In the genomic region with DNA sequence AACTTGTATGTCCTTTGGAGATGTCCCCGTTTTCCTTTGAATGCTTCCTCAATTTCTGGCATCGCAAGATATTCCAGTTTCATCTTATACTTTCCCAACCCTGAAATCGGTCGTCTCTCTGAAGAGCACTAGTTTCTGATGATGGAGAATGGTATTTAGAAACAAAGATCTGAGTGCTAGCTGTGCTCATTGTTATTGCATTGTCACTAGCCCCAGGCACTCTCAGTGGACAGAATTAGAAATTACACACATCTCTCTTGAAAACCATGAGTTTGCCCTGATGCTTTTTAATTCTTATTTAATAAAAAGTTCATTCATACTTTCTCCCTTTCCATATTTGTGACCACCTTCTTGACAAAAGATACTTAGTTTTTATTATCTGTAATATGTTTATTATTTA, we compare ENCODE assay signal across 21 cellular contexts.
DNase-seq lines count a peak whose midpoint lies in the region; ATAC-seq, FAIRE-seq and TF ChIP-seq lines count a peak whose summit lies in the region.
"Had no signal": no experiment of that assay in that cellular context is flagged by ENCODE, and none has a peak within 500 bp of the region (broad histone marks: within the 10 kb centered on the region; RNA-seq: fewer than 3 reads in every experiment).

No MANE protein-coding gene starts in this region.

- peaks cover 8% of the 10 kb centered on the region for H3K36me3 Mint-ChIP-seq in T-helper 17 cell (ENCODE audit: low read depth)

- no peak for ATAC-seq in heart left ventricle
- ATAC-seq in T-helper 17 cell, result no peak
- no peak for ATAC-seq in HG02588 (IDR thresholded peaks at IDR 0.05; ENCODE audit: unreplicated experiment)
- ATAC-seq in esophagus mucosa, result no peak
- ATAC-seq: heart right ventricle, left lobe of liver had no signal

- TF ChIP-seq POLR2A in heart left ventricle (IDR thresholded peaks at IDR 0.05) (no peak), GM12892 (IDR thresholded peaks at IDR 0.05; ENCODE audit: low read depth, low read length) (no peak)

- peak overlapping the region; percentile 60 for H3K27ac ChIP-seq in left ventricle myocardium inferior (replicated peaks)
- H3K27ac ChIP-seq in heart left ventricle, result peak overlapping the region in 3 of 12 donors; percentile 4 to 51 (median 33)
- H3K27ac ChIP-seq: BLaER1 treated with 17β-estradiol and CSF1 and Interleukin-3, amounts not matched to agents 10 nM and 100 nM; prostate gland had no signal

- H3K36me3 ChIP-seq in left ventricle myocardium inferior, result peaks cover 48% of the 10 kb centered on the region
- H3K36me3 ChIP-seq in heart left ventricle, result peaks cover 0 to 48% (median 43%) of the 10 kb centered on the region in 9 donors
- H3K36me3 ChIP-seq: BLaER1 treated with 17β-estradiol and CSF1 and Interleukin-3, amounts not matched to agents 10 nM and 100 nM; prostate gland had no signal

- no peaks in the 10 kb centered on the region for H3K9me3 ChIP-seq in left ventricle myocardium inferior (replicated peaks)
- H3K9me3 ChIP-seq in heart left ventricle, result no peaks in the 10 kb centered on the region
- H3K9me3 ChIP-seq in T-helper 17 cell (ENCODE audit: control insufficient read depth, low read length, poor library complexity, severe bottlenecking), result no peaks in the 10 kb centered on the region
- H3K9me3 ChIP-seq: ascending aorta; BLaER1 treated with 17β-estradiol and CSF1 and Interleukin-3, amounts not matched to agents 10 nM and 100 nM; heart right ventricle; prostate gland had no signal

- WGBS in heart left ventricle, 4 donors, result 76 to 87% (median 82%) methylated on average over 4 of the region's 4 CpGs

- H3K4me3 Mint-ChIP-seq in T-helper 17 cell, result no peak overlapping the region
- H3K4me3 Mint-ChIP-seq: activated naive CD4-positive, alpha-beta T cell treated with anti-CD3 and anti-CD28 coated beads, Interleukin-2, amount 50 U/mL, for 24 hours; nephron progenitor cell; stimulated activated naive CD8-positive, alpha-beta T cell treated with anti-CD3 and anti-CD28 coated beads, Interleukin-15, Interleukin-2, amounts not matched to agents 100 ng/mL and 50 ng/mL, for 24 hours; type B pancreatic cell had no signal

- DNase-seq in left ventricle myocardium inferior (no peak), heart left ventricle (no peak), T-helper 17 cell (no peak), fibroblast of villous mesenchyme (ENCODE audit: low read depth) (no peak), activated gamma-delta T cell treated with Interleukin-2 at 50 U/mL for 16 hours (no peak), GM12892 (ENCODE audit: insufficient read length) (no peak)
- DNase-seq: effector memory CD4-positive, alpha-beta T cell; heart right ventricle; MV-4-11; NCI-H1694 treated with DMSO at 0.1 percent for 48 hours; nephron progenitor cell; NK-92 treated with Interleukin-12 subunit alpha and Interleukin-12 subunit beta, amount 100 ng/mL, for 24 hours had no signal

- H3K4me1 ChIP-seq in left ventricle myocardium inferior, result peaks cover 100% of the 10 kb centered on the region
- peaks cover 16 to 100% (median 91%) of the 10 kb centered on the region in 12 donors for H3K4me1 ChIP-seq in heart left ventricle
- H3K4me1 ChIP-seq: prostate gland had no signal

- H3K27me3 Mint-ChIP-seq in T-helper 17 cell, result no peaks in the 10 kb centered on the region
- H3K27me3 Mint-ChIP-seq: activated naive CD4-positive, alpha-beta T cell treated with anti-CD3 and anti-CD28 coated beads, Interleukin-2, amount 50 U/mL, for 24 hours; stimulated activated naive CD8-positive, alpha-beta T cell treated with anti-CD3 and anti-CD28 coated beads, Interleukin-15, Interleukin-2, amounts not matched to agents 100 ng/mL and 50 ng/mL, for 24 hours; type B pancreatic cell had no signal

- intact Hi-C loops in left ventricle myocardium inferior (cut with micrococcal nuclease), result loop anchor here (10.0 kb wide), 1 partner anchor 65 kb away; no protein-coding TSS in a partner anchor
- intact Hi-C loops in heart left ventricle (cut with DNase I), result loop anchor here in 2 of 10 donors (5.0 to 10.0 kb wide), 2 partner anchors 78 to 85 kb away; no protein-coding TSS in a partner anchor

- H3K27me3 ChIP-seq in left ventricle myocardium inferior (ENCODE audit: low read depth), result no peaks in the 10 kb centered on the region
- H3K27me3 ChIP-seq in heart left ventricle, result no peaks in the 10 kb centered on the region
- H3K27me3 ChIP-seq: ascending aorta, heart right ventricle had no signal

- no peak for FAIRE-seq in GM12892 (lab: Jason Lieb, UNC)

- H3K4me1 Mint-ChIP-seq in T-helper 17 cell, result peaks cover 25% of the 10 kb centered on the region

- peak overlapping the region; percentile 64 for H3K27ac Mint-ChIP-seq in T-helper 17 cell
- H3K27ac Mint-ChIP-seq: activated naive CD4-positive, alpha-beta T cell treated with anti-CD3 and anti-CD28 coated beads, Interleukin-2, amount 50 U/mL, for 24 hours; nephron progenitor cell; stimulated activated naive CD8-positive, alpha-beta T cell treated with anti-CD3 and anti-CD28 coated beads, Interleukin-15, Interleukin-2, amounts not matched to agents 100 ng/mL and 50 ng/mL, for 24 hours; type B pancreatic cell had no signal

- peak; percentile 10 for TF ChIP-seq CTCF in left ventricle myocardium inferior (IDR thresholded peaks at IDR 0.05; ENCODE audit: borderline replicate concordance)
- TF ChIP-seq CTCF in heart left ventricle (IDR thresholded peaks at IDR 0.05), result peak in 1 of 12 donors; percentile 12
- peak; percentile 10 for TF ChIP-seq CTCF in fibroblast of villous mesenchyme (IDR thresholded peaks at IDR 0.05; ENCODE audit: insufficient read depth, low read depth, low read length)

- no peak overlapping the region for H3K4me3 ChIP-seq in left ventricle myocardium inferior
- no peak overlapping the region for H3K4me3 ChIP-seq in heart left ventricle
- no peak overlapping the region for H3K4me3 ChIP-seq in fibroblast of villous mesenchyme (ENCODE audit: low read depth, low read length)
- H3K4me3 ChIP-seq: ascending aorta; BLaER1 treated with 17β-estradiol and CSF1 and Interleukin-3, amounts not matched to agents 10 nM and 100 nM; heart right ventricle; prostate gland had no signal
